ENCODE assay signal across 10 cellular contexts in the genomic region with DNA sequence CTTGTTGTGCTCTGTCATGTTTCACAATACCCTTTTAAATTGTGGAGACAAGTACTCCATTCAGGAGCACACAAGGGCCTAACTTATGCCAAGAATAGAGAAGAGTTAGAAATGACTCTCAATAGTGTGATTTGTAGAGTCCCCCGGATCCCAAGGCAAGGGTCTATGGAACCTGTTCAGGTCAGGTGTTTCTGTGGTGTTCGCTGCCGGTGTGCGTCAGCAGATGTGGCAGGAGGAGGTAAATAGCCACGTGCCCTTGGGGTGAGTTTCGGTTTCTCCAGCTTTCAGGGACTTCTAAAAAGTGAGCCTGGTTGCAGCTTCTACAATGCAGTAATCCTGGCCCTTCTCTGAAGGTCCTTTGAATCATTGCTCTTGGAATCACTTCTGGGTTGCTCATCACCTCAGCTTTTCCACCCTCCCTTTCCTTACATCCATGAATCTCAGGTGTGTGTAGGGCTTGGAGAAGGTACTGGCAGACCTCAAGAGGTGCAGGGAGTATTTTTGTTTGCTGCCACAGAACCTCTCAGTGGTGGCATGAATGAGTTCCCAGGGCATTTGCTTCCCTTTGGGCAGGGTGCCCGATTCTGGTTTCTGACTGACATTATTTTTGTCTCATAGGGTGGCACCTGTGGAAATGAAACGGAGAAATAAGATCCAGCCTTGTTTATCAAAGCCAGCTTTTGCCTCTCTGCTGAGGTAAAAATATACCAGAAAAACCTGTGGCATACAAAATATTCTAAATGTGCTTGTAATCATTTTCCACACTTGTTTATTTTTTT. TPM values are rescaled to one million over a fixed set of nuclear protein-coding genes. Genes with fewer than 3 reads are reported as not detected.
A peak's percentile ranks its signal among the peaks of the same experiment; 100 is the strongest.
DNase-seq lines count a peak whose midpoint lies in the region; ATAC-seq and TF ChIP-seq lines count a peak whose summit lies in the region.
"Had no signal": no experiment of that assay in that cellular context is flagged by ENCODE, and none has a peak within 500 bp of the region (broad histone marks: within the 10 kb centered on the region; RNA-seq: fewer than 3 reads in every experiment).

No MANE protein-coding gene starts in this region.

- ATAC-seq in stimulated activated naive CD8-positive, alpha-beta T cell treated with anti-CD3 and anti-CD28 coated beads, Interleukin-15, amount 100 ng/mL, for 72 hours, result peak; percentile 61
- ATAC-seq in stimulated activated naive CD8-positive, alpha-beta T cell treated with anti-CD3 and anti-CD28 coated beads, Interleukin-15, Interleukin-2, amounts not matched to agents 100 U/mL and 50 U/mL, for 24 hours, result no peak
- peak; percentile 72 for ATAC-seq in HG03521 (IDR thresholded peaks at IDR 0.05; ENCODE audit: unreplicated experiment)
- no peak for ATAC-seq in stimulated activated memory B cell treated with anti-CD40 and anti-IgM and Interleukin-4, amounts not matched to agents 10 μg/mL and 1 μg/mL and 100 μg/mL, for 72 hours

- H3K9me3 ChIP-seq in left ventricle myocardium inferior (replicated peaks), result no peaks in the 10 kb centered on the region
- H3K9me3 ChIP-seq in ascending aorta, result no peaks in the 10 kb centered on the region

- no peaks in the 10 kb centered on the region for H3K36me3 Mint-ChIP-seq in stimulated activated memory B cell treated with anti-CD40 and anti-IgM and Interleukin-4, amounts not matched to agents 10 μg/mL and 1 μg/mL and 100 μg/mL, for 72 hours
- H3K36me3 Mint-ChIP-seq: CD4-positive, CD25-positive, alpha-beta regulatory T cell had no signal

- H3K27ac ChIP-seq in left ventricle myocardium inferior (replicated peaks), result peak overlapping the region; percentile 67
- H3K27ac ChIP-seq in ascending aorta, result no peak overlapping the region

- no peak overlapping the region for H3K4me3 ChIP-seq in left ventricle myocardium inferior
- no peak overlapping the region for H3K4me3 ChIP-seq in ascending aorta

- no peak overlapping the region for H3K27ac Mint-ChIP-seq in stimulated activated naive CD8-positive, alpha-beta T cell treated with anti-CD3 and anti-CD28 coated beads, Interleukin-15, amount 100 ng/mL, for 72 hours
- H3K27ac Mint-ChIP-seq in stimulated activated memory B cell treated with anti-CD40 and anti-IgM and Interleukin-4, amounts not matched to agents 10 μg/mL and 1 μg/mL and 100 μg/mL, for 72 hours, result no peak overlapping the region
- H3K27ac Mint-ChIP-seq: CD4-positive, CD25-positive, alpha-beta regulatory T cell had no signal

- peaks cover 65% of the 10 kb centered on the region for H3K4me1 ChIP-seq in left ventricle myocardium inferior
- H3K4me1 ChIP-seq in ascending aorta, result no peaks in the 10 kb centered on the region

- no peak for TF ChIP-seq CTCF in left ventricle myocardium inferior (IDR thresholded peaks at IDR 0.05; ENCODE audit: borderline replicate concordance)
- no peak for TF ChIP-seq CTCF in ascending aorta (IDR thresholded peaks at IDR 0.05)

- intact Hi-C loops in left ventricle myocardium inferior (cut with micrococcal nuclease) (no loop called here), ascending aorta (cut with DNase I) (no loop called here)

- peaks cover 7% of the 10 kb centered on the region for H3K4me1 Mint-ChIP-seq in stimulated activated naive CD8-positive, alpha-beta T cell treated with anti-CD3 and anti-CD28 coated beads, Interleukin-15, amount 100 ng/mL, for 72 hours
- no peaks in the 10 kb centered on the region for H3K4me1 Mint-ChIP-seq in stimulated activated memory B cell treated with anti-CD40 and anti-IgM and Interleukin-4, amounts not matched to agents 10 μg/mL and 1 μg/mL and 100 μg/mL, for 72 hours

- H3K36me3 ChIP-seq in left ventricle myocardium inferior, result peaks cover 14% of the 10 kb centered on the region
- H3K36me3 ChIP-seq in ascending aorta, result no peaks in the 10 kb centered on the region

- H3K27me3 ChIP-seq in left ventricle myocardium inferior (ENCODE audit: low read depth) (no peaks in the 10 kb centered on the region), ascending aorta (no peaks in the 10 kb centered on the region)

- no peaks in the 10 kb centered on the region for H3K9me3 Mint-ChIP-seq in stimulated activated naive CD8-positive, alpha-beta T cell treated with anti-CD3 and anti-CD28 coated beads, Interleukin-15, amount 100 ng/mL, for 72 hours
- no peaks in the 10 kb centered on the region for H3K9me3 Mint-ChIP-seq in stimulated activated memory B cell treated with anti-CD40 and anti-IgM and Interleukin-4, amounts not matched to agents 10 μg/mL and 1 μg/mL and 100 μg/mL, for 72 hours

- H3K27me3 Mint-ChIP-seq in stimulated activated naive CD8-positive, alpha-beta T cell treated with anti-CD3 and anti-CD28 coated beads, Interleukin-15, amount 100 ng/mL, for 72 hours, result peaks cover 13% of the 10 kb centered on the region
- peaks cover 8% of the 10 kb centered on the region for H3K27me3 Mint-ChIP-seq in stimulated activated memory B cell treated with anti-CD40 and anti-IgM and Interleukin-4, amounts not matched to agents 10 μg/mL and 1 μg/mL and 100 μg/mL, for 72 hours

- peak overlapping the region in 1 of 2 donors; percentile 8 for H3K4me3 Mint-ChIP-seq in stimulated activated naive CD8-positive, alpha-beta T cell treated with anti-CD3 and anti-CD28 coated beads, Interleukin-15, amount 100 ng/mL, for 72 hours
- H3K4me3 Mint-ChIP-seq in stimulated activated memory B cell treated with anti-CD40 and anti-IgM and Interleukin-4, amounts not matched to agents 10 μg/mL and 1 μg/mL and 100 μg/mL, for 72 hours, result no peak overlapping the region
- H3K4me3 Mint-ChIP-seq: CD4-positive, CD25-positive, alpha-beta regulatory T cell had no signal

- DNase-seq in stimulated activated naive CD8-positive, alpha-beta T cell treated with anti-CD3 and anti-CD28 coated beads, Interleukin-15, amount 100 ng/mL, for 72 hours, result no peak
- DNase-seq in stimulated activated naive CD8-positive, alpha-beta T cell treated with anti-CD3 and anti-CD28 coated beads, Interleukin-15, Interleukin-2, amounts not matched to agents 100 U/mL and 50 U/mL, for 24 hours, result no peak
- peak; percentile 62 for DNase-seq in left ventricle myocardium inferior
- DNase-seq in COLO829 (ENCODE audit: low spot score), result no peak
- no peak for DNase-seq in NOMO-1 treated with dmso at 0.1 percent for 144 hours (lab: John Stamatoyannopoulos, UW; ENCODE audit: unreplicated experiment)
- DNase-seq in ascending aorta (ENCODE audit: low spot score in 2 of 2), result no peak
- DNase-seq: SIG-M5 had no signal

RNA-seq across cellular contexts. Expression of gene ST3GAL6, which starts 7.3 kb away (rescaled TPM):
- total RNA-seq in left ventricle myocardium inferior (52.5 TPM), ascending aorta (2.7 TPM)

Comparison
In these comparisons a context has a peak if more than half of its experiments do, and no peak if none do; other contexts are left out.
1. ATAC-seq: peak in stimulated activated naive CD8-positive, alpha-beta T cell treated with anti-CD3 and anti-CD28 coated beads, Interleukin-15, amount 100 ng/mL, for 72 hours (single experiment) and HG03521 (single experiment); none in stimulated activated naive CD8-positive, alpha-beta T cell treated with anti-CD3 and anti-CD28 coated beads, Interleukin-15, Interleukin-2, amounts not matched to agents 100 U/mL and 50 U/mL, for 24 hours (single experiment) and stimulated activated memory B cell treated with anti-CD40 and anti-IgM and Interleukin-4, amounts not matched to agents 10 μg/mL and 1 μg/mL and 100 μg/mL, for 72 hours (single experiment).
2. RNA of gene ST3GAL6, which starts 7.3 kb away (total RNA-seq): 52.5 TPM in left ventricle myocardium inferior (single experiment); 2.7 TPM in ascending aorta (single experiment); every median in the first group is over 10 times any median in the second.